Comparison of ENCODE assay signal across 26 cellular contexts in the genomic region with DNA sequence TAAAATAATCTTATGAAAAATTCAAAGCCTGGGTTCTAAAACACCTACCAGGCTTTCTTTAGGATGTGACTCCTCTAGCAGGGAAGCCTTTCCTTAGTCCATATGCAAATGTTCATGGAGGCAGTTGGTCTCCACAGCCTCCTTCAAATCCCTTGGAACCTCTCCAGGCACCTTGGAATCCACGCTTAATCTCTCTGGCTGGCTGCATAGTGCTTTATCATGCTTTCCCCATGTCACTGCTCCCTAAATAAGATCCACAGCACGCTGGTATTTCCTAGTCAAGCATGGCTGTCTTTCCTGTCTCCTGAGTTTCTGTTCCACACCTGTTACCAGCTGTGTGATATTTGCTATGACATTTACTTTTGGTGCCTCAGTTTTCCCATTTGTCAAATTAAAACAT.
"Had no signal": no experiment of that assay in that cellular context is flagged by ENCODE, and none has a peak within 500 bp of the region (broad histone marks: within the 10 kb centered on the region; RNA-seq: fewer than 3 reads in every experiment).

No MANE protein-coding gene starts in this region.

- DNase-seq: activated CD4-positive, alpha-beta memory T cell treated with anti-CD3 and anti-CD28 coated beads, Interleukin-2, amount 10 ng/mL, durations not matched to agents 7 days and 5 days; activated CD4-positive, alpha-beta T cell treated with anti-CD3 and anti-CD28 coated beads, Interleukin-2, amount 10 ng/mL, durations not matched to agents 24 days and 14 days; activated gamma-delta T cell treated with Interleukin-2 at 50 U/mL for 16 hours; activated T-cell treated with anti-CD3 and anti-CD28 coated beads for 4 hours; anterior cingulate cortex; body of pancreas; cortex of kidney; effector CD4-positive, alpha-beta T cell; foreskin fibroblast; heart right ventricle; kidney; lower lobe of right lung; mesendoderm; mucosa of descending colon; naive thymus-derived CD4-positive, alpha-beta T cell; occipital lobe; retina; stimulated activated CD4-positive, alpha-beta T cell treated with anti-CD3 and anti-CD28 coated beads, Interleukin-4, amount 100 ng/mL, for 4 hours; stimulated activated naive CD8-positive, alpha-beta T cell treated with anti-CD3 and anti-CD28 coated beads, Interleukin-15, amount 100 ng/mL, for 72 hours; T-helper 17 cell had no signal

- H3K27ac ChIP-seq: body of pancreas, cardiac muscle cell, heart right ventricle, lower lobe of right lung, suprapubic skin, tibial nerve had no signal

- ATAC-seq: activated CD4-positive, CD25-positive, alpha-beta regulatory T cell treated with anti-CD3 and anti-CD28 coated beads, Interleukin-2, amount 50 U/mL, for 24 hours; body of pancreas; heart right ventricle; lower lobe of right lung; mucosa of descending colon; naive thymus-derived CD4-positive, alpha-beta T cell; stimulated activated naive CD8-positive, alpha-beta T cell treated with anti-CD3 and anti-CD28 coated beads, Interleukin-15, amount 100 ng/mL, for 72 hours; T-helper 17 cell had no signal

- H3K27me3 ChIP-seq: body of pancreas, cardiac muscle cell, heart right ventricle, suprapubic skin, tibial nerve had no signal

- H3K36me3 ChIP-seq: cardiac muscle cell, heart right ventricle, lower lobe of right lung, suprapubic skin, tibial nerve had no signal

- H3K9me3 ChIP-seq: body of pancreas, lower lobe of right lung, mucosa of descending colon, suprapubic skin, tibial nerve had no signal

- H3K4me3 Mint-ChIP-seq: activated CD4-positive, alpha-beta memory T cell treated with anti-CD3 and anti-CD28 coated beads, Interleukin-2, amount 10 ng/mL, durations not matched to agents 7 days and 5 days; activated CD4-positive, alpha-beta T cell treated with anti-CD3 and anti-CD28 coated beads, Interleukin-2, amount 10 ng/mL, durations not matched to agents 24 days and 14 days; activated naive CD4-positive, alpha-beta T cell treated with anti-CD3 and anti-CD28 coated beads, Interleukin-2, amount 50 U/mL, for 24 hours; naive thymus-derived CD4-positive, alpha-beta T cell; neural crest cell; stimulated activated naive CD8-positive, alpha-beta T cell treated with anti-CD3 and anti-CD28 coated beads, Interleukin-15, amount 100 ng/mL, for 72 hours; T-helper 17 cell had no signal

- H3K4me3 ChIP-seq: body of pancreas, cardiac muscle cell, heart right ventricle, lower lobe of right lung, mucosa of descending colon, suprapubic skin, tibial nerve had no signal

- H3K4me1 ChIP-seq: lower lobe of right lung, suprapubic skin, tibial nerve had no signal

- H3K36me3 Mint-ChIP-seq: activated naive CD4-positive, alpha-beta T cell treated with anti-CD3 and anti-CD28 coated beads, Interleukin-2, amount 50 U/mL, for 24 hours; naive thymus-derived CD4-positive, alpha-beta T cell had no signal

- H3K4me1 Mint-ChIP-seq: activated CD4-positive, alpha-beta memory T cell treated with anti-CD3 and anti-CD28 coated beads, Interleukin-2, amount 10 ng/mL, durations not matched to agents 7 days and 5 days; activated CD4-positive, alpha-beta T cell treated with anti-CD3 and anti-CD28 coated beads, Interleukin-2, amount 10 ng/mL, durations not matched to agents 24 days and 14 days; activated naive CD4-positive, alpha-beta T cell treated with anti-CD3 and anti-CD28 coated beads, Interleukin-2, amount 50 U/mL, for 24 hours; naive thymus-derived CD4-positive, alpha-beta T cell; neural crest cell; stimulated activated naive CD8-positive, alpha-beta T cell treated with anti-CD3 and anti-CD28 coated beads, Interleukin-15, amount 100 ng/mL, for 72 hours; T-helper 17 cell had no signal

- H3K27ac Mint-ChIP-seq: activated CD4-positive, alpha-beta memory T cell treated with anti-CD3 and anti-CD28 coated beads, Interleukin-2, amount 10 ng/mL, durations not matched to agents 7 days and 5 days; activated CD4-positive, alpha-beta T cell treated with anti-CD3 and anti-CD28 coated beads, Interleukin-2, amount 10 ng/mL, durations not matched to agents 24 days and 14 days; activated naive CD4-positive, alpha-beta T cell treated with anti-CD3 and anti-CD28 coated beads, Interleukin-2, amount 50 U/mL, for 24 hours; naive thymus-derived CD4-positive, alpha-beta T cell; stimulated activated naive CD8-positive, alpha-beta T cell treated with anti-CD3 and anti-CD28 coated beads, Interleukin-15, amount 100 ng/mL, for 72 hours; T-helper 17 cell had no signal

- H3K9me3 Mint-ChIP-seq: activated CD4-positive, alpha-beta memory T cell treated with anti-CD3 and anti-CD28 coated beads, Interleukin-2, amount 10 ng/mL, durations not matched to agents 7 days and 5 days; activated CD4-positive, alpha-beta T cell treated with anti-CD3 and anti-CD28 coated beads, Interleukin-2, amount 10 ng/mL, durations not matched to agents 24 days and 14 days; activated naive CD4-positive, alpha-beta T cell treated with anti-CD3 and anti-CD28 coated beads, Interleukin-2, amount 50 U/mL, for 24 hours; neural crest cell; stimulated activated naive CD8-positive, alpha-beta T cell treated with anti-CD3 and anti-CD28 coated beads, Interleukin-15, amount 100 ng/mL, for 72 hours had no signal
